In genomic region chr17:21042434-21043295, GRCh38 we compare ENCODE assay signal across 1 cellular context.
TF ChIP-seq lines count a peak whose summit lies in the region.

Gene USP22 (minus strand): TSS chr17:21043011. CDS start chr17:21042835, 176 bp downstream.

TF ChIP-seq in K562, 482 proteins besides CTCF, POLR2A, EP300 and RAD21 (continued from another document and continues in another):
- no peak for TF ChIP-seq PRDM10 (IDR thresholded peaks at IDR 0.05; ENCODE audit: partially characterized antibody)
- TF ChIP-seq, protein P1, sequence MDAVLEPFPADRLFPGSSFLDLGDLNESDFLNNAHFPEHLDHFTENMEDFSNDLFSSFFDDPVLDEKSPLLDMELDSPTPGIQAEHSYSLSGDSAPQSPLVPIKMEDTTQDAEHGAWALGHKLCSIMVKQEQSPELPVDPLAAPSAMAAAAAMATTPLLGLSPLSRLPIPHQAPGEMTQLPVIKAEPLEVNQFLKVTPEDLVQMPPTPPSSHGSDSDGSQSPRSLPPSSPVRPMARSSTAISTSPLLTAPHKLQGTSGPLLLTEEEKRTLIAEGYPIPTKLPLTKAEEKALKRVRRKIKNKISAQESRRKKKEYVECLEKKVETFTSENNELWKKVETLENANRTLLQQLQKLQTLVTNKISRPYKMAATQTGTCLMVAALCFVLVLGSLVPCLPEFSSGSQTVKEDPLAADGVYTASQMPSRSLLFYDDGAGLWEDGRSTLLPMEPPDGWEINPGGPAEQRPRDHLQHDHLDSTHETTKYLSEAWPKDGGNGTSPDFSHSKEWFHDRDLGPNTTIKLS (IDR thresholded peaks at IDR 0.05; ENCODE audit: borderline replicate concordance, low read depth), result 0 out of 2 replicates have a peak, but pooled peaks have one; percentile 15
- TF ChIP-seq ZNF79 (CRISPR knock-in tag; IDR thresholded peaks at IDR 0.05; ENCODE audit: low read depth), result no peak
- no peak for TF ChIP-seq FOXP4 (CRISPR knock-in tag; IDR thresholded peaks at IDR 0.05; ENCODE audit: borderline replicate concordance)
- no peak for TF ChIP-seq ZNF354B (CRISPR knock-in tag; IDR thresholded peaks at IDR 0.05)
- 0 out of 2 replicates have a peak, but pooled peaks have one; percentile 17 for TF ChIP-seq CBFA2T3 (IDR thresholded peaks at IDR 0.05)
- TF ChIP-seq ZNF23 (CRISPR knock-in tag; IDR thresholded peaks at IDR 0.05), result no peak
- no peak for TF ChIP-seq ESRRA (IDR thresholded peaks at IDR 0.05; ENCODE audit: borderline replicate concordance, low read depth)
- TF ChIP-seq SREBF2 (CRISPR knock-in tag; IDR thresholded peaks at IDR 0.05), result no peak
- TF ChIP-seq KDM1A (IDR thresholded peaks at IDR 0.05), result peak in 1 of 2 experiments; percentile 80; a peak in 1 of 4 replicates
- no peak for TF ChIP-seq ZNF77 (CRISPR knock-in tag; IDR thresholded peaks at IDR 0.05)
- peak; percentile 47; the same call in 1 of the 2 replicates for TF ChIP-seq GTF2E2 (tag; IDR thresholded peaks at IDR 0.05)
- TF ChIP-seq ZNF140 (CRISPR knock-in tag; IDR thresholded peaks at IDR 0.05), result no peak
- TF ChIP-seq FOXK2 (conservative IDR thresholded peaks at IDR 0.05 in 1 of 2, IDR thresholded peaks at IDR 0.05 in 1 of 2; ENCODE audit: low read depth in 2 of 2), result no peak
- TF ChIP-seq, protein P2, sequence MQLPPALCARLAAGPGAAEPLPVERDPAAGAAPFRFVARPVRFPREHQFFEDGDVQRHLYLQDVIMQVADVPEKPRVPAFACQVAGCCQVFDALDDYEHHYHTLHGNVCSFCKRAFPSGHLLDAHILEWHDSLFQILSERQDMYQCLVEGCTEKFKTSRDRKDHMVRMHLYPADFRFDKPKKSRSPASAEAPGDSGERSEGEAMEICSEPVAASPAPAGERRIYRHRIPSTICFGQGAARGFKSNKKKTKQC (CRISPR knock-in tag; IDR thresholded peaks at IDR 0.05), result no peak; the same call in 1 of the 2 replicates
- TF ChIP-seq, protein P3, sequence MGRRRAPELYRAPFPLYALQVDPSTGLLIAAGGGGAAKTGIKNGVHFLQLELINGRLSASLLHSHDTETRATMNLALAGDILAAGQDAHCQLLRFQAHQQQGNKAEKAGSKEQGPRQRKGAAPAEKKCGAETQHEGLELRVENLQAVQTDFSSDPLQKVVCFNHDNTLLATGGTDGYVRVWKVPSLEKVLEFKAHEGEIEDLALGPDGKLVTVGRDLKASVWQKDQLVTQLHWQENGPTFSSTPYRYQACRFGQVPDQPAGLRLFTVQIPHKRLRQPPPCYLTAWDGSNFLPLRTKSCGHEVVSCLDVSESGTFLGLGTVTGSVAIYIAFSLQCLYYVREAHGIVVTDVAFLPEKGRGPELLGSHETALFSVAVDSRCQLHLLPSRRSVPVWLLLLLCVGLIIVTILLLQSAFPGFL (CRISPR knock-in tag; IDR thresholded peaks at IDR 0.05), result no peak
- TF ChIP-seq ZNF408 (CRISPR knock-in tag; IDR thresholded peaks at IDR 0.05; ENCODE audit: low read depth), result no peak
- TF ChIP-seq KLF13 (tag; IDR thresholded peaks at IDR 0.05; ENCODE audit: borderline replicate concordance, low read depth), result no peak
- no peak for TF ChIP-seq TGIF2 (CRISPR knock-in tag; IDR thresholded peaks at IDR 0.05)
- no peak for TF ChIP-seq PTBP1 (IDR thresholded peaks at IDR 0.05; ENCODE audit: low read depth, low read length)
- TF ChIP-seq MBD2 (IDR thresholded peaks at IDR 0.05; ENCODE audit: borderline replicate concordance, low read depth), result 0 out of 2 replicates have a peak, but pooled peaks have one; percentile 17
- TF ChIP-seq THRA (IDR thresholded peaks at IDR 0.05), result no peak
- TF ChIP-seq, protein P4, sequence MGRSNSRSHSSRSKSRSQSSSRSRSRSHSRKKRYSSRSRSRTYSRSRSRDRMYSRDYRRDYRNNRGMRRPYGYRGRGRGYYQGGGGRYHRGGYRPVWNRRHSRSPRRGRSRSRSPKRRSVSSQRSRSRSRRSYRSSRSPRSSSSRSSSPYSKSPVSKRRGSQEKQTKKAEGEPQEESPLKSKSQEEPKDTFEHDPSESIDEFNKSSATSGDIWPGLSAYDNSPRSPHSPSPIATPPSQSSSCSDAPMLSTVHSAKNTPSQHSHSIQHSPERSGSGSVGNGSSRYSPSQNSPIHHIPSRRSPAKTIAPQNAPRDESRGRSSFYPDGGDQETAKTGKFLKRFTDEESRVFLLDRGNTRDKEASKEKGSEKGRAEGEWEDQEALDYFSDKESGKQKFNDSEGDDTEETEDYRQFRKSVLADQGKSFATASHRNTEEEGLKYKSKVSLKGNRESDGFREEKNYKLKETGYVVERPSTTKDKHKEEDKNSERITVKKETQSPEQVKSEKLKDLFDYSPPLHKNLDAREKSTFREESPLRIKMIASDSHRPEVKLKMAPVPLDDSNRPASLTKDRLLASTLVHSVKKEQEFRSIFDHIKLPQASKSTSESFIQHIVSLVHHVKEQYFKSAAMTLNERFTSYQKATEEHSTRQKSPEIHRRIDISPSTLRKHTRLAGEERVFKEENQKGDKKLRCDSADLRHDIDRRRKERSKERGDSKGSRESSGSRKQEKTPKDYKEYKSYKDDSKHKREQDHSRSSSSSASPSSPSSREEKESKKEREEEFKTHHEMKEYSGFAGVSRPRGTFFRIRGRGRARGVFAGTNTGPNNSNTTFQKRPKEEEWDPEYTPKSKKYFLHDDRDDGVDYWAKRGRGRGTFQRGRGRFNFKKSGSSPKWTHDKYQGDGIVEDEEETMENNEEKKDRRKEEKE (IDR thresholded peaks at IDR 0.05; ENCODE audit: borderline replicate concordance in 1 of 2, control insufficient read depth in 1 of 2, low read depth in 2 of 2, low read length in 1 of 2), result no peak
- TF ChIP-seq NFE2L1 (tag; IDR thresholded peaks at IDR 0.05; ENCODE audit: borderline replicate concordance, low read depth), result no peak
- no peak for TF ChIP-seq KHSRP (IDR thresholded peaks at IDR 0.05)
- no peak for TF ChIP-seq POLR3G (IDR thresholded peaks at IDR 0.05; ENCODE audit: extremely low read depth, insufficient read length, insufficient replicate concordance)
- TF ChIP-seq MTA3 (IDR thresholded peaks at IDR 0.05; ENCODE audit: borderline replicate concordance), result 0 out of 2 replicates have a peak, but pooled peaks have one; percentile 28
- 0 out of 2 replicates have a peak, but pooled peaks have one; percentile 48 for TF ChIP-seq HNRNPL (IDR thresholded peaks at IDR 0.05; ENCODE audit: low read depth, low read length)
- no peak for TF ChIP-seq ZNF696 (CRISPR knock-in tag; conservative IDR thresholded peaks at IDR 0.05)
- TF ChIP-seq CHD4 (IDR thresholded peaks at IDR 0.05; ENCODE audit: insufficient read depth, insufficient replicate concordance, low read depth, low read length, poor library complexity, severe bottlenecking), result no peak
- TF ChIP-seq, protein P5, sequence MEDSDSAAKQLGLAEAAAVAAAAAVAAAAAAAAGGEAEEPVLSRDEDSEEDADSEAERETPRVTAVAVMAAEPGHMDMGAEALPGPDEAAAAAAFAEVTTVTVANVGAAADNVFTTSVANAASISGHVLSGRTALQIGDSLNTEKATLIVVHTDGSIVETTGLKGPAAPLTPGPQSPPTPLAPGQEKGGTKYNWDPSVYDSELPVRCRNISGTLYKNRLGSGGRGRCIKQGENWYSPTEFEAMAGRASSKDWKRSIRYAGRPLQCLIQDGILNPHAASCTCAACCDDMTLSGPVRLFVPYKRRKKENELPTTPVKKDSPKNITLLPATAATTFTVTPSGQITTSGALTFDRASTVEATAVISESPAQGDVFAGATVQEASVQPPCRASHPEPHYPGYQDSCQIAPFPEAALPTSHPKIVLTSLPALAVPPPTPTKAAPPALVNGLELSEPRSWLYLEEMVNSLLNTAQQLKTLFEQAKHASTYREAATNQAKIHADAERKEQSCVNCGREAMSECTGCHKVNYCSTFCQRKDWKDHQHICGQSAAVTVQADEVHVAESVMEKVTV (CRISPR knock-in tag; IDR thresholded peaks at IDR 0.05), result no peak
- TF ChIP-seq ZSCAN32 (CRISPR knock-in tag; IDR thresholded peaks at IDR 0.05), result no peak
- no peak for TF ChIP-seq SMARCA5 (IDR thresholded peaks at IDR 0.05)
- no peak for TF ChIP-seq MXD1 (CRISPR knock-in tag; IDR thresholded peaks at IDR 0.05; ENCODE audit: borderline replicate concordance, poor library complexity, severe bottlenecking)
- peak; percentile 51; the same call in 1 of the 2 replicates for TF ChIP-seq ZBTB1 (CRISPR knock-in tag; IDR thresholded peaks at IDR 0.05; ENCODE audit: borderline replicate concordance, low read depth)
- no peak for TF ChIP-seq E2F3 (CRISPR knock-in tag; IDR thresholded peaks at IDR 0.05)
- no peak for TF ChIP-seq CBX8 (IDR thresholded peaks at IDR 0.05; ENCODE audit: borderline replicate concordance, extremely low read depth, low read depth, low read length, poor library complexity, severe bottlenecking)
- TF ChIP-seq, protein P6, sequence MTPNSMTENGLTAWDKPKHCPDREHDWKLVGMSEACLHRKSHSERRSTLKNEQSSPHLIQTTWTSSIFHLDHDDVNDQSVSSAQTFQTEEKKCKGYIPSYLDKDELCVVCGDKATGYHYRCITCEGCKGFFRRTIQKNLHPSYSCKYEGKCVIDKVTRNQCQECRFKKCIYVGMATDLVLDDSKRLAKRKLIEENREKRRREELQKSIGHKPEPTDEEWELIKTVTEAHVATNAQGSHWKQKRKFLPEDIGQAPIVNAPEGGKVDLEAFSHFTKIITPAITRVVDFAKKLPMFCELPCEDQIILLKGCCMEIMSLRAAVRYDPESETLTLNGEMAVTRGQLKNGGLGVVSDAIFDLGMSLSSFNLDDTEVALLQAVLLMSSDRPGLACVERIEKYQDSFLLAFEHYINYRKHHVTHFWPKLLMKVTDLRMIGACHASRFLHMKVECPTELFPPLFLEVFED (CRISPR knock-in tag; conservative IDR thresholded peaks at IDR 0.05), result peak; percentile 85; the same call in 1 of the 2 replicates
- no peak for TF ChIP-seq ETS2 (tag; IDR thresholded peaks at IDR 0.05; ENCODE audit: borderline replicate concordance, poor library complexity, severe bottlenecking)
- no peak for TF ChIP-seq BCL6 (CRISPR knock-in tag; IDR thresholded peaks at IDR 0.05)
- no peak for TF ChIP-seq RBM17 (IDR thresholded peaks at IDR 0.05; ENCODE audit: borderline replicate concordance, low read depth, low read length)
- TF ChIP-seq BDP1 (IDR thresholded peaks at IDR 0.05; ENCODE audit: insufficient read depth, insufficient read length), result no peak
- no peak for TF ChIP-seq ZFP91 (CRISPR knock-in tag; IDR thresholded peaks at IDR 0.05)
